ENCODE assay signal across 16 cellular contexts in genomic region chr5:108028411-108028810, GRCh38.
A peak's percentile ranks its signal among the peaks of the same experiment; 100 is the strongest.
DNase-seq lines count a peak whose midpoint lies in the region; ATAC-seq and TF ChIP-seq lines count a peak whose summit lies in the region.
"Had no signal": no experiment of that assay in that cellular context is flagged by ENCODE, and none has a peak within 500 bp of the region (broad histone marks: within the 10 kb centered on the region; RNA-seq: fewer than 3 reads in every experiment).

No MANE protein-coding gene starts in this region.

- peak; percentile 81 for ATAC-seq in SK-N-SH treated with all-trans-retinoic acid at 6 μM for 48 hours
- ATAC-seq in GM21576 (IDR thresholded peaks at IDR 0.05; ENCODE audit: unreplicated experiment) = no peak
- no peak for ATAC-seq in GM21786 (IDR thresholded peaks at IDR 0.05; ENCODE audit: unreplicated experiment)
- ATAC-seq: body of pancreas, left ventricle myocardium superior, Panc1 had no signal

- peak; percentile 33 for DNase-seq in HT1080 (ENCODE audit: low read depth)
- DNase-seq in fibroblast of pulmonary artery (ENCODE audit: low read depth) = peak; percentile 12
- peak; percentile 22 for DNase-seq in renal cortical epithelial cell (ENCODE audit: low read depth)
- no peak for DNase-seq in DMS 273 (lab: John Stamatoyannopoulos, UW; ENCODE audit: unreplicated experiment)
- DNase-seq: activated CD4-positive, alpha-beta T cell treated with anti-CD3 and anti-CD28 coated beads, Interleukin-2, amount 50 U/mL, for 4 hours; activated effector memory CD4-positive, alpha-beta T cell treated with Interleukin-2 at 50 U/mL for 16 hours; body of pancreas; CD8-positive, alpha-beta memory T cell; left ventricle myocardium superior; NCI-H345 had no signal

- no peak overlapping the region for H3K4me3 ChIP-seq in fibroblast of pulmonary artery (replicated peaks; ENCODE audit: low read depth, low read length)
- H3K4me3 ChIP-seq: body of pancreas, hepatocyte, smooth muscle cell had no signal

- no peak for TF ChIP-seq CTCF in fibroblast of pulmonary artery (IDR thresholded peaks at IDR 0.05; ENCODE audit: low read length, missing control alignments)

TF ChIP-seq in SK-N-SH treated with all-trans-retinoic acid at 6 μM for 48 hours, 23 proteins besides CTCF, POLR2A, EP300 and RAD21:
- TF ChIP-seq RARB (CRISPR knock-in tag; IDR thresholded peaks at IDR 0.05) (no peak), CSDC2 (CRISPR knock-in tag; IDR thresholded peaks at IDR 0.05) (no peak), CREB5 (CRISPR knock-in tag; IDR thresholded peaks at IDR 0.05; ENCODE audit: low read depth) (no peak), ESRRG (CRISPR knock-in tag; IDR thresholded peaks at IDR 0.05) (no peak), BACH2 (CRISPR knock-in tag; IDR thresholded peaks at IDR 0.05; ENCODE audit: borderline replicate concordance) (no peak), POU6F1 (CRISPR knock-in tag; IDR thresholded peaks at IDR 0.05; ENCODE audit: borderline replicate concordance, low read depth) (no peak)
